In the genomic region with DNA sequence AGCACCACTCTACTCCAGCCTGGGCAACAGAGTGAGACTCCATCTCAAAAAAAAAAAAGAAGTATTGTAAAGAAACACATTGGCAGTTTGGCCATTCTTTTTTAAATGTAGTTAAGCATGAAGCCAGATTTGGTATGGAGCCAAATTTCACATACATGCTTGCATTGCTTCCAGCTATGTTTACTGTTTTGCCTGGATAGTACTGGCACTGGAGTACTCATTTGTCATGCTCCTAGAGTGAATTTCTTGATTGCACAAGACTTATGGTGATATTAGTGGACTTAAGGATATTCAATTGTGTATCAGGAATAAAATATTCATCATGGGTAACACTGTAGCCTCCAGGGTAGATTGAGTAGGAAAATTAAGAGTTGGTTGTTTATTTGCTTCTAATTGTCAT, we compare ENCODE assay signal across 1 cellular context.
TF ChIP-seq lines count a peak whose summit lies in the region.

No MANE protein-coding gene starts in this region.

TF ChIP-seq in endothelial cell of umbilical vein, 7 proteins besides CTCF, POLR2A, EP300 and RAD21:
- no peak for TF ChIP-seq FOS (IDR thresholded peaks at IDR 0.05; ENCODE audit: borderline replicate concordance, insufficient read depth, low read length)
- no peak for TF ChIP-seq EZH2 (IDR thresholded peaks at IDR 0.05; ENCODE audit: borderline replicate concordance, low read depth, low read length, severe bottlenecking)
- TF ChIP-seq JUN (IDR thresholded peaks at IDR 0.05; ENCODE audit: borderline replicate concordance, insufficient read depth, insufficient read length, low read depth), result no peak
- TF ChIP-seq POLR2AphosphoS5 (IDR thresholded peaks at IDR 0.05; ENCODE audit: insufficient read depth, low read depth, low read length), result no peak
- TF ChIP-seq, protein P1, sequence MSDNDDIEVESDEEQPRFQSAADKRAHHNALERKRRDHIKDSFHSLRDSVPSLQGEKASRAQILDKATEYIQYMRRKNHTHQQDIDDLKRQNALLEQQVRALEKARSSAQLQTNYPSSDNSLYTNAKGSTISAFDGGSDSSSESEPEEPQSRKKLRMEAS (IDR thresholded peaks at IDR 0.05; ENCODE audit: insufficient read depth, insufficient read length), result no peak
- no peak for TF ChIP-seq GATA2 (IDR thresholded peaks at IDR 0.05; ENCODE audit: insufficient read depth, insufficient read length, low read depth, low read length)
- TF ChIP-seq MYC (IDR thresholded peaks at IDR 0.05; ENCODE audit: low read depth, low read length), result no peak
